ENCODE assay signal across 8 cellular contexts in the genomic region with DNA sequence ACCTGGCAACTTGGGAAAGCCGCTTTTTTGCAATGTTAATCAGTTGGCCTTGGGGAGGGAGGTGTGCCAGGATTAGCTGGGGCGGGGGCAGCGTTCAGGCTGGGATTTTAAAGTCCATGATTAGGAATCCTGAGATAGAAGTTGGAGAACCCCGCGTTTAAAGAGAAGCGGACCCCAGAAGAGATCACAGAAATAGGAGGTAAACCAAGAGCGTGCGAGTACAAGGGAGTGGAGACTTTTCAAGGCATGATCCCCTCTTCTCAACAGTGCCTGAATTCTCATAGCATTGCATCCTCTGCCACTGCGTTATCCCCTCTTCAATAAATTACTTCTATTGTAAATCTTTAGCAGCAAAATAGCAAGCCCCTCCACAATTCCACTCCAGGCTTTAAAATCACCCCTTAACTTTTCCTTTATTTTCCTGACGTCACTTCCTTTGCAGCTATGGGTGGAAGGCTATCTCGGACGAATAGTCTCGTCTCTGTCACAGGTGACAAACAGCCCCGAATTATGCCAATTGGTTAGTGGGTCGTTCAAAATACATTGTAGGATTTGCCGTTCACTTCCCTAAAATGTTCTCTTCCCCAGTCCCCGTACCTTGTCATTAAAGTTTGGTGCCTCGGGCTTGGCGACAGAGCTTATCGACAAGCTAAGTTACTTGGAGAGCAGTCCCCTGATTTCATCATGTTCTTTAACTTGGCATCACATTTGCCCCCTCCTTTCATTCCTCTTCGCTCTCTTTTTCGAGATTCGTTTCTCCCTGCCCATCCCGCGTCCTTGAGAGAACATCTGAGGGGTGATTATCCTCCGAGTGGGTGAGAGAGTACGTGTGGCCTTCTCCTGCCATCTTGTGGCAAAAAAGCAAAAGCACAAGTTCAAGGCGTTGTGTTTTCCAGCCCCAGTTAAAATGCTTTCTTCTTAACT. TPM values are rescaled to one million over a fixed set of nuclear protein-coding genes. Genes with fewer than 3 reads are reported as not detected.
A peak's percentile ranks its signal among the peaks of the same experiment; 100 is the strongest.
DNase-seq lines count a peak whose midpoint lies in the region; ATAC-seq and TF ChIP-seq lines count a peak whose summit lies in the region.

No MANE protein-coding gene starts in this region.

- TF ChIP-seq POLR2A in esophagus squamous epithelium (IDR thresholded peaks at IDR 0.05): peak in 2 of 4 donors; percentile 8 to 49

- intact Hi-C loops in esophagus squamous epithelium (cut with DNase I): loop anchor here (5.0 to 10.0 kb wide), 2 partner anchors 83 to 730 kb away; a partner anchor contains a TSS

- H3K9ac ChIP-seq in HUES6 (ENCODE audit: low read length): peak overlapping the region; percentile 99
- H3K9ac ChIP-seq in mucosa of stomach (ENCODE audit: low read length): peak overlapping the region; percentile 70

- H3K4me3 ChIP-seq in HUES6 (ENCODE audit: low read depth, low read length) (peak overlapping the region; percentile 78), esophagus squamous epithelium (peak overlapping the region; percentile 29 to 75 (median 64)), mucosa of stomach (ENCODE audit: low read length) (peak overlapping the region; percentile 94)

- DNase-seq in DMS153 treated with DMSO at 0.1 percent for 48 hours (lab: John Stamatoyannopoulos, UW; ENCODE audit: unreplicated experiment): peak; percentile 56
- DNase-seq in NOMO-1 treated with dmso at 0.1 percent for 144 hours (lab: John Stamatoyannopoulos, UW; ENCODE audit: unreplicated experiment): peak; percentile 81
- peak; percentile 59 for DNase-seq in activated T-cell treated with anti-CD3 and anti-CD28 coated beads, Interleukin-2, amount 50 U/mL, for 1 hour
- no peak for DNase-seq in esophagus squamous epithelium (lab: John Stamatoyannopoulos, UW)

- H3K9me3 ChIP-seq in HUES6 (ENCODE audit: control insufficient read depth, insufficient read depth, low read depth, low read length): no peaks in the 10 kb centered on the region
- no peaks in the 10 kb centered on the region for H3K9me3 ChIP-seq in esophagus squamous epithelium
- no peaks in the 10 kb centered on the region for H3K9me3 ChIP-seq in mucosa of stomach (ENCODE audit: control insufficient read depth, low read length)

- H3K27ac ChIP-seq in HUES6 (ENCODE audit: low read depth, low read length) (peak overlapping the region; percentile 96), esophagus squamous epithelium (peak overlapping the region; percentile 82 to 93 (median 92)), temporal lobe (ENCODE audit: low read depth, low read length) (peak overlapping the region; percentile 79)

- 1% methylated on average over 25 to 28 of the region's 28 CpGs for WGBS in esophagus squamous epithelium, 2 donors

- H3K36me3 ChIP-seq in HUES6 (ENCODE audit: control insufficient read depth, insufficient read depth, low read length) (no peaks in the 10 kb centered on the region), esophagus squamous epithelium (no peaks in the 10 kb centered on the region), mucosa of stomach (ENCODE audit: control insufficient read depth, insufficient read depth, low read length) (no peaks in the 10 kb centered on the region)

- H3K4me1 ChIP-seq in HUES6 (ENCODE audit: control insufficient read depth, insufficient read depth, low read length): 0 out of 2 replicates have a peak, but pooled peaks cover 8% of the 10 kb centered on the region
- H3K4me1 ChIP-seq in esophagus squamous epithelium: peaks cover 8 to 58% (median 10%) of the 10 kb centered on the region in 3 donors
- peaks cover 5% of the 10 kb centered on the region for H3K4me1 ChIP-seq in mucosa of stomach (ENCODE audit: control insufficient read depth, insufficient read depth, low read length)

- no peak for ATAC-seq in HG03039 (IDR thresholded peaks at IDR 0.05; ENCODE audit: unreplicated experiment)

- TF ChIP-seq CTCF in esophagus squamous epithelium (IDR thresholded peaks at IDR 0.05): peak; percentile 63 to 89 (median 75)

- H3K27me3 ChIP-seq in HUES6 (ENCODE audit: control insufficient read depth, insufficient read depth, low read length): no peaks in the 10 kb centered on the region
- peaks cover 0 to 31% (median 3%) of the 10 kb centered on the region in 4 donors for H3K27me3 ChIP-seq in esophagus squamous epithelium
- no peaks in the 10 kb centered on the region for H3K27me3 ChIP-seq in mucosa of stomach (ENCODE audit: control insufficient read depth, insufficient read depth, low read length)

RNA-seq across cellular contexts. Expression of a gene that starts 17.1 kb away (rescaled TPM):
- total RNA-seq in esophagus squamous epithelium (not detected), temporal lobe (not detected)
